In the genomic region with DNA sequence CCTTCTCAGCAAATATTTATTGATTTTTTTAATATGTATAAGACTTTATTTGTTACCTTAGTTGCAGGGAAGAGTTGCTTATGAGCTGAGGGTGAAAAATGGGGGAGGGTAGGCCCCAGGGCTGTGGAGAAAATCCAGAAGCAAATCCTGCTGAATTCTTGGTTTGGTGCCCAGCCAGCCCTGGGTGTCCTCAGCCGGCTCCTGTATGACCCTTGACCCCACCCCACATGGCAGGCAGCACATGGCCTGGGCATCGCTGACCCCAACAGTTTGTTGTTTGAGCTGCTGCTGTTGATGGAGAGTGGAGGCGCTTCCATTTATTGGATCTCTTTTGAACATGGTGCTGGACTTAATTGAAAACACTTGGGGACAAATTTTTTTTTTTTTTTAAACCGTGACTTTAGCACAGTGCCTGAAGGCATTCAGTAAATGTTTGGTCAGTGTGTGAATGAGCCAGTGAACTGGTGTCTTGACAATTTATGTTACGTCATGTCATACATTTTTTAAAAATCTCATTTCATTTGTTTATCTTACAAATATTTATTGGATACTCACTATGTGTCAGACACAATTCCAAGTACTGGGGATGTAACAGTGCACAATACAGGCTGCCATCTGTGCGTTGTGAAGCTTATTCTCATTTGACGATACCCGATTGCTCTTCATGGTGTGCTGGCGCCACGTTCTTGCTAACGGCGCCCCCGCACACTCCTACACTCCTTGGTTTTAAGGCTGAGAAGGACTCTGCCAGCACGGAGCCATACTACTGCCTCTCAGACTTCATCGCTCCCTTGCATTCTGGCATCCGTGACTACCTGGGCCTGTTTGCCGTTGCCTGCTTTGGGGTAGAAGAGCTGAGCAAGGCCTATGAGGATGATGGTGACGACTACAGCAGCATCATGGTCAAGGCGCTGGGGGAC, we compare ENCODE assay signal across 1 cellular context.
TF ChIP-seq lines count a peak whose summit lies in the region.

No MANE protein-coding gene starts in this region.

TF ChIP-seq in K562, 482 proteins besides CTCF, POLR2A, EP300 and RAD21 (continued from another document):
- TF ChIP-seq, protein P1, sequence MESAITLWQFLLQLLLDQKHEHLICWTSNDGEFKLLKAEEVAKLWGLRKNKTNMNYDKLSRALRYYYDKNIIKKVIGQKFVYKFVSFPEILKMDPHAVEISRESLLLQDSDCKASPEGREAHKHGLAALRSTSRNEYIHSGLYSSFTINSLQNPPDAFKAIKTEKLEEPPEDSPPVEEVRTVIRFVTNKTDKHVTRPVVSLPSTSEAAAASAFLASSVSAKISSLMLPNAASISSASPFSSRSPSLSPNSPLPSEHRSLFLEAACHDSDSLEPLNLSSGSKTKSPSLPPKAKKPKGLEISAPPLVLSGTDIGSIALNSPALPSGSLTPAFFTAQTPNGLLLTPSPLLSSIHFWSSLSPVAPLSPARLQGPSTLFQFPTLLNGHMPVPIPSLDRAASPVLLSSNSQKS (CRISPR knock-in tag; IDR thresholded peaks at IDR 0.05): no peak
- TF ChIP-seq ZNF184 (CRISPR knock-in tag; IDR thresholded peaks at IDR 0.05) (no peak), DACH1 (IDR thresholded peaks at IDR 0.05; ENCODE audit: partially characterized antibody) (no peak)
- TF ChIP-seq, protein P2, sequence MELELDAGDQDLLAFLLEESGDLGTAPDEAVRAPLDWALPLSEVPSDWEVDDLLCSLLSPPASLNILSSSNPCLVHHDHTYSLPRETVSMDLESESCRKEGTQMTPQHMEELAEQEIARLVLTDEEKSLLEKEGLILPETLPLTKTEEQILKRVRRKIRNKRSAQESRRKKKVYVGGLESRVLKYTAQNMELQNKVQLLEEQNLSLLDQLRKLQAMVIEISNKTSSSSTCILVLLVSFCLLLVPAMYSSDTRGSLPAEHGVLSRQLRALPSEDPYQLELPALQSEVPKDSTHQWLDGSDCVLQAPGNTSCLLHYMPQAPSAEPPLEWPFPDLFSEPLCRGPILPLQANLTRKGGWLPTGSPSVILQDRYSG (tag; conservative IDR thresholded peaks at IDR 0.05; ENCODE audit: low read depth): no peak
